In genomic region chr10:30687698-30688213, GRCh38 we compare ENCODE assay signal across 9 cellular contexts. TPM values are rescaled to one million over a fixed set of nuclear protein-coding genes. Genes with fewer than 3 reads are reported as not detected.
DNase-seq lines count a peak whose midpoint lies in the region; ATAC-seq, FAIRE-seq and TF ChIP-seq lines count a peak whose summit lies in the region.
"Had no signal": no experiment of that assay in that cellular context is flagged by ENCODE, and none has a peak within 500 bp of the region (broad histone marks: within the 10 kb centered on the region; RNA-seq: fewer than 3 reads in every experiment).

No MANE protein-coding gene starts in this region.

- BruUV-seq in IMR-90 (replicated peaks; lab: Mats Ljungman, UMichigan) = no TSS peak

- H2AK9ac ChIP-seq in IMR-90 (replicated peaks; ENCODE audit: low read depth, low read length, poor library complexity) = no peak overlapping the region

- peaks cover 3% of the 10 kb centered on the region; the same call in 1 of the 2 replicates for H4K20me1 ChIP-seq in IMR-90 (ENCODE audit: insufficient read depth, low read length)

- H3K27me3 ChIP-seq in IMR-90 (ENCODE audit: control insufficient read depth, insufficient read depth, low read length) = peaks cover 17% of the 10 kb centered on the region

- no peak overlapping the region; the same call in 1 of the 2 replicates for H2BK20ac ChIP-seq in IMR-90 (ENCODE audit: low read depth, low read length)

- no peaks in the 10 kb centered on the region for H3K4me1 ChIP-seq in IMR-90 (ENCODE audit: control insufficient read depth, insufficient read depth, low read length)

- no peaks in the 10 kb centered on the region for H3K9me3 ChIP-seq in IMR-90 (ENCODE audit: control insufficient read depth, insufficient read depth, low read length)

- H3K23ac ChIP-seq in IMR-90 (ENCODE audit: low read depth, low read length) = no peak overlapping the region

- no peak overlapping the region for H3K9ac ChIP-seq in IMR-90 (ENCODE audit: low read depth, low read length)

- 0% methylated on average over 4 of the region's 7 CpGs; no CpG with 5 or more reads in 1 of the 2 experiments for WGBS in IMR-90 (ENCODE audit: extremely low coverage in 2 of 2, insufficient read length in 1 of 2), 2 experiments

- dilution Hi-C loops in IMR-90 (cut with HindIII; ENCODE audit: low sequenced_read_pairs, unreplicated experiment) = no loop called here

- no peak overlapping the region for H3K4me2 ChIP-seq in IMR-90 (ENCODE audit: low read depth, low read length)

- no peak overlapping the region for H3K18ac ChIP-seq in IMR-90 (ENCODE audit: low read depth, low read length)

- H4K91ac ChIP-seq in IMR-90 (ENCODE audit: insufficient read depth, low read depth, low read length) = no peak overlapping the region

- POLR2A ChIA-PET in IMR-90 (lab: Charles Lee; ENCODE audit: unreplicated experiment) = no interaction called here

- CTCF ChIA-PET in IMR-90 (lab: Yijun Ruan, JAX) = interaction anchor here (0.6 to 1.1 kb wide), 6 partner anchors 14 to 1442 kb away, joined by 3 to 9 read pairs (median 4); no protein-coding TSS in a partner anchor

- no peak overlapping the region for H3K14ac ChIP-seq in IMR-90 (replicated peaks; ENCODE audit: low read depth, low read length)

- H3K36me3 ChIP-seq in IMR-90 (ENCODE audit: control insufficient read depth, insufficient read depth, low read length) = no peaks in the 10 kb centered on the region

- no peak overlapping the region for H3K56ac ChIP-seq in IMR-90 (ENCODE audit: extremely low read depth, insufficient read depth, low read length)

- in situ Hi-C loops in IMR-90 (cut with MboI; ENCODE audit: low sequenced_read_pairs) = loop anchor here (5.0 kb wide), 1 partner anchor 1190 kb away; no protein-coding TSS in a partner anchor

- TF ChIP-seq CTCF in IMR-90 (conservative IDR thresholded peaks at IDR 0.05; ENCODE audit: low read depth, low read length) (peak; percentile 87), fibroblast of mammary gland (conservative IDR thresholded peaks at IDR 0.05; ENCODE audit: control insufficient read depth, insufficient read depth, low read depth, low read length) (peak; percentile 96), neural crest cell (conservative IDR thresholded peaks at IDR 0.05) (peak; percentile 90)

- ATAC-seq in IMR-90 (ENCODE audit: low read depth) = peak; percentile 99
- ATAC-seq in stimulated activated naive CD8-positive, alpha-beta T cell treated with anti-CD3 and anti-CD28 coated beads, Interleukin-15, amount 100 ng/mL, for 72 hours = peak; percentile 83

- no peak overlapping the region for H4K8ac ChIP-seq in IMR-90 (ENCODE audit: low read depth in 2 of 2, low read length in 2 of 2)

- no peak overlapping the region for H2BK15ac ChIP-seq in IMR-90 (ENCODE audit: low read depth, low read length)

- H3K27ac Mint-ChIP-seq in neural crest cell (ENCODE audit: unreplicated experiment) = no peak overlapping the region
- H3K27ac Mint-ChIP-seq in stimulated activated naive CD8-positive, alpha-beta T cell treated with anti-CD3 and anti-CD28 coated beads, Interleukin-15, amount 100 ng/mL, for 72 hours = peak overlapping the region in 1 of 2 donors; percentile 81

- H2AFZ ChIP-seq in IMR-90 (replicated peaks; ENCODE audit: low read length, poor library complexity) = peak overlapping the region; percentile 46

- H3K27ac ChIP-seq in IMR-90 (ENCODE audit: insufficient read depth, low read length) = no peak overlapping the region

- no peaks in the 10 kb centered on the region for H3K9me3 Mint-ChIP-seq in neural crest cell
- no peaks in the 10 kb centered on the region for H3K9me3 Mint-ChIP-seq in stimulated activated naive CD8-positive, alpha-beta T cell treated with anti-CD3 and anti-CD28 coated beads, Interleukin-15, amount 100 ng/mL, for 72 hours

- intact Hi-C loops in IMR-90 (cut with micrococcal nuclease) = no loop called here

- no peaks in the 10 kb centered on the region for H3K36me3 Mint-ChIP-seq in neural crest cell (ENCODE audit: low read depth)

- no peaks in the 10 kb centered on the region for H3K9me1 ChIP-seq in IMR-90 (ENCODE audit: insufficient read depth, low read length)

- no peak overlapping the region for H3K4me3 ChIP-seq in IMR-90 (ENCODE audit: insufficient read depth, low read depth, low read length)
- H3K4me3 ChIP-seq in fibroblast of mammary gland (ENCODE audit: control insufficient read depth, low read depth, low read length) = no peak overlapping the region

- H3K4me3 Mint-ChIP-seq in neural crest cell = no peak overlapping the region
- H3K4me3 Mint-ChIP-seq in stimulated activated naive CD8-positive, alpha-beta T cell treated with anti-CD3 and anti-CD28 coated beads, Interleukin-15, amount 100 ng/mL, for 72 hours = peak overlapping the region in 1 of 2 donors; percentile 56

- H3K4me1 Mint-ChIP-seq in neural crest cell = peaks cover 11% of the 10 kb centered on the region
- H3K4me1 Mint-ChIP-seq in stimulated activated naive CD8-positive, alpha-beta T cell treated with anti-CD3 and anti-CD28 coated beads, Interleukin-15, amount 100 ng/mL, for 72 hours = peaks cover 52% of the 10 kb centered on the region

- H2BK120ac ChIP-seq in IMR-90 (ENCODE audit: low read depth, low read length) = no peak overlapping the region

- TF ChIP-seq POLR2A in IMR-90 (IDR thresholded peaks at IDR 0.05; ENCODE audit: low read depth, low read length) = no peak

- 0 out of 2 replicates have a peak overlapping the region, but pooled peaks have one; percentile 43 for H2AK5ac ChIP-seq in IMR-90 (ENCODE audit: low read depth, low read length)

- H2BK5ac ChIP-seq in IMR-90 (ENCODE audit: low read depth, low read length, poor library complexity, severe bottlenecking) = no peak overlapping the region

- no peak overlapping the region for H4K5ac ChIP-seq in IMR-90 (ENCODE audit: low read depth, low read length)

- H3K4ac ChIP-seq in IMR-90 (ENCODE audit: low read depth, low read length) = no peak overlapping the region

- H3K27me3 Mint-ChIP-seq in neural crest cell (ENCODE audit: low read depth) = peaks cover 3% of the 10 kb centered on the region
- H3K27me3 Mint-ChIP-seq in stimulated activated naive CD8-positive, alpha-beta T cell treated with anti-CD3 and anti-CD28 coated beads, Interleukin-15, amount 100 ng/mL, for 72 hours = peaks cover 33% of the 10 kb centered on the region

- no peaks in the 10 kb centered on the region for H3K79me1 ChIP-seq in IMR-90 (ENCODE audit: low read depth in 1 of 2, low read length in 2 of 2)

- TF ChIP-seq RAD21 in IMR-90 (IDR thresholded peaks at IDR 0.05; ENCODE audit: low read length) = peak; percentile 85

- peak; percentile 30 for DNase-seq in SKM-1 treated with dmso at 0.1 percent for 144 hours (lab: John Stamatoyannopoulos, UW; ENCODE audit: unreplicated experiment)
- DNase-seq in SKM-1 (lab: John Stamatoyannopoulos, UW; ENCODE audit: unreplicated experiment) = no peak
- DNase-seq in IMR-90 = peak; percentile 68
- DNase-seq in RCC 7860 (ENCODE audit: low spot score) = peak; percentile 67
- peak; percentile 66 for DNase-seq in activated T-helper 1 cell treated with Interleukin-2 at 50 U/mL for 16 hours (ENCODE audit: low read depth)
- DNase-seq in fibroblast of mammary gland (ENCODE audit: low read depth) = peak; percentile 78
- DNase-seq in neural crest cell (ENCODE audit: low read depth, low spot score) = peak; percentile 96
- peak; percentile 64 to 81 for DNase-seq in stimulated activated naive CD8-positive, alpha-beta T cell treated with anti-CD3 and anti-CD28 coated beads, Interleukin-15, amount 100 ng/mL, for 72 hours

- FAIRE-seq in RCC 7860 (lab: Jason Lieb, UNC) = peak; percentile 14

TF ChIP-seq in IMR-90, 13 proteins besides CTCF, POLR2A, EP300 and RAD21:
- TF ChIP-seq NFE2L2 (IDR thresholded peaks at IDR 0.05; ENCODE audit: low read depth, low read length) = no peak
- TF ChIP-seq MXI1 (IDR thresholded peaks at IDR 0.05; ENCODE audit: borderline replicate concordance, low read depth, low read length) = no peak
- no peak for TF ChIP-seq RCOR1 (IDR thresholded peaks at IDR 0.05; ENCODE audit: insufficient replicate concordance, low read length)
- TF ChIP-seq SMC3 (IDR thresholded peaks at IDR 0.05; ENCODE audit: low read depth, low read length) = peak; percentile 72
- no peak for TF ChIP-seq ELK1 (IDR thresholded peaks at IDR 0.05; ENCODE audit: borderline replicate concordance, low read depth, low read length)
- no peak for TF ChIP-seq USF2 (IDR thresholded peaks at IDR 0.05; ENCODE audit: low read depth, low read length)

RNA-seq across cellular contexts. Expression of gene LYZL2, which starts 58.2 kb away (rescaled TPM):
- total RNA-seq in IMR-90 (2012; rRNA removed) (not detected in 2 replicates), neural crest cell (not detected in 2 replicates)
- not detected in 2 replicates for polyA plus RNA-seq in IMR-90 (2012; rRNA removed)
- polyA plus RNA-seq in IMR-90 (2012; cell fraction: cytosol; rRNA removed) = not detected in 2 replicates
- polyA plus RNA-seq in IMR-90 (2012; cell fraction: nucleus; rRNA removed; ENCODE audit: low replicate concordance) = not detected in 2 replicates
- total RNA-seq: temporal lobe had no signal
